In the genomic region with DNA sequence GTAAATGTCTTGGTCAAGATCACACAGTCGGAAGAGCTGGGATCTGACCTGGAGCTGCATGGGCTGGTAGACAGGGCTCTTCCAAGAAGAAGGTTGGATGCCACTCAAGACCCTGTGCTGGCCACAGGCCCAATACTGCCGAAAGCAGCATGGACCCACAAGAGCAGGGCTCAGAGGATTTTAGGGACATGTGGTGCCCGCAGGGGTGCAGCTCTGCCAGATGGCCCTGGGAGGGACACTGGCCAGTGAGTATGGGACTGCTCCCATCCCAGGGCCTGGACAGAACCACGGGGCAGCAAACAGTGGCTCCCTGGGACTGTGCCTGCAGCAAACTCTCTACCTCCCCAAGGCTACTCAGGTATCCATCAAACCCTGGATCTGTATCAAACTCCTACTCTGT, we compare ENCODE assay signal across 19 cellular contexts. TPM values are rescaled to one million over a fixed set of nuclear protein-coding genes. Genes with fewer than 3 reads are reported as not detected.
DNase-seq lines count a peak whose midpoint lies in the region; ATAC-seq and TF ChIP-seq lines count a peak whose summit lies in the region.
"Had no signal": no experiment of that assay in that cellular context is flagged by ENCODE, and none has a peak within 500 bp of the region (broad histone marks: within the 10 kb centered on the region; RNA-seq: fewer than 3 reads in every experiment).

No MANE protein-coding gene starts in this region.

- H3K27me3 ChIP-seq in heart right ventricle (no peaks in the 10 kb centered on the region), right lobe of liver (no peaks in the 10 kb centered on the region)

- peaks cover 0 to 14% (median 4%) of the 10 kb centered on the region in 9 donors for H3K4me1 ChIP-seq in heart right ventricle
- peaks cover 0 to 93% (median 32%) of the 10 kb centered on the region in 4 donors for H3K4me1 ChIP-seq in right lobe of liver

- no peaks in the 10 kb centered on the region for H3K36me3 ChIP-seq in heart right ventricle
- H3K36me3 ChIP-seq in right lobe of liver, result peaks cover 0 to 98% (median 50%) of the 10 kb centered on the region in 4 donors

- H3K4me3 ChIP-seq in heart right ventricle (no peak overlapping the region), right lobe of liver (no peak overlapping the region)

- peak; percentile 60 for DNase-seq in cardiac septum (ENCODE audit: low spot score)
- DNase-seq in heart right ventricle, result no peak
- peak; percentile 54 to 56 for DNase-seq in cerebellar nuclear complex (lab: John Stamatoyannopoulos, UW)
- DNase-seq in right lobe of liver, result peak in 2 of 3 donors; percentile 16 to 52
- DNase-seq in activated T-cell treated with anti-CD3 and anti-CD28 coated beads, Interleukin-2, amount 50 U/mL, for 1 hour, result no peak
- DNase-seq: CD4-positive, CD25-positive, alpha-beta regulatory T cell; Karpas-422; NCI-H1417; NCI-H1694 treated with DMSO at 0.1 percent for 48 hours; NCI-H2081 treated with DMSO at 0.1 percent for 48 hours; NCI-H2171 treated with DMSO at 0.1 percent for 48 hours; NCI-H446; NCI-H526; OCI-M1 had no signal

- intact Hi-C loops in cardiac septum (cut with DNase I) (no loop called here), heart right ventricle (cut with DNase I) (no loop called here), right lobe of liver (cut with DNase I) (no loop called here)

- no peak for ATAC-seq in heart right ventricle
- no peak for ATAC-seq in right lobe of liver
- ATAC-seq in HG02588 (IDR thresholded peaks at IDR 0.05; ENCODE audit: unreplicated experiment), result no peak
- no peak for ATAC-seq in GM18909 (IDR thresholded peaks at IDR 0.05; ENCODE audit: poor library complexity, unreplicated experiment)

- H3K9me3 ChIP-seq in heart right ventricle (no peaks in the 10 kb centered on the region), right lobe of liver (no peaks in the 10 kb centered on the region)

- H3K27ac ChIP-seq in heart right ventricle (peak overlapping the region in 1 of 10 donors; percentile 34), right lobe of liver (peak overlapping the region in 1 of 3 donors; percentile 59)

- WGBS in heart right ventricle, 2 donors, result 88 to 92% methylated on average over 4 of the region's 4 CpGs
- WGBS in right lobe of liver (ENCODE audit: insufficient coverage, low coverage, low lambda C conversion rate, missing lambda C conversion rate), result no CpG with 5 or more reads among the region's 4 CpGs

- TF ChIP-seq CTCF in heart right ventricle (IDR thresholded peaks at IDR 0.05), result no peak
- no peak for TF ChIP-seq CTCF in right lobe of liver (IDR thresholded peaks at IDR 0.05)

- TF ChIP-seq POLR2A in right lobe of liver (IDR thresholded peaks at IDR 0.05), result no peak

RNA-seq across cellular contexts. Expression of a gene that starts 12.4 kb away (rescaled TPM):
- total RNA-seq in cardiac septum (0.11 TPM), heart right ventricle (1 to 10 TPM in 1 of 10 donors, under 1 TPM in 4, not detected in 5; 0.11 to 1.8 (median 0.26) TPM), right lobe of liver (1,000 to 10,000 TPM in 2 of 6 experiments, 100 to 1,000 TPM in 4; 430 to 1,200 (median 741) TPM)
- polyA plus RNA-seq in heart right ventricle, result not detected
- total RNA-seq: A673; CD4-positive, CD25-positive, alpha-beta regulatory T cell; M059J had no signal
- polyA plus RNA-seq: BJ; CD4-positive, CD25-positive, alpha-beta regulatory T cell had no signal

Comparison
In these comparisons a context has a peak if more than half of its experiments do, and no peak if none do; other contexts are left out.
1. DNase-seq: peak in cardiac septum (single experiment), cerebellar nuclear complex (2 of 2) and right lobe of liver (2 of 3); none in heart right ventricle (0 of 2) and activated T-cell treated with anti-CD3 and anti-CD28 coated beads, Interleukin-2, amount 50 U/mL, for 1 hour (single experiment).
2. RNA of a gene that starts 12.4 kb away (total RNA-seq): 430 to 1,200 TPM in right lobe of liver; 0.11 to 1.8 TPM in heart right ventricle and 0.11 TPM in cardiac septum (single experiment); every median in the first group is over 100 times any median in the second.